ENCODE assay signal across 8 cellular contexts in genomic region chr2:15591373-15591691, GRCh38. TPM values are rescaled to one million over a fixed set of nuclear protein-coding genes. Genes with fewer than 3 reads are reported as not detected.
DNase-seq lines count a peak whose midpoint lies in the region; ATAC-seq and TF ChIP-seq lines count a peak whose summit lies in the region.

No MANE protein-coding gene starts in this region.

- peak overlapping the region; percentile 74 for H2BK5ac ChIP-seq in IMR-90 (ENCODE audit: low read depth, low read length, poor library complexity, severe bottlenecking)

- peak overlapping the region; percentile 93 for H3K27ac ChIP-seq in IMR-90 (ENCODE audit: insufficient read depth, low read length)
- H3K27ac ChIP-seq in muscle layer of colon (ENCODE audit: low read depth, low read length): peak overlapping the region; percentile 79

- H3K9ac ChIP-seq in IMR-90 (ENCODE audit: low read depth, low read length) (peak overlapping the region; percentile 98), muscle layer of colon (ENCODE audit: low read length) (peak overlapping the region; percentile 60)

- TF ChIP-seq POLR2A in IMR-90 (IDR thresholded peaks at IDR 0.05; ENCODE audit: low read depth, low read length): no peak

- peak overlapping the region; percentile 30; the same call in 1 of the 2 replicates for H2BK20ac ChIP-seq in IMR-90 (ENCODE audit: low read depth, low read length)

- peak overlapping the region; percentile 89 for H4K91ac ChIP-seq in IMR-90 (ENCODE audit: insufficient read depth, low read depth, low read length)

- H3K9me3 ChIP-seq in IMR-90 (ENCODE audit: control insufficient read depth, insufficient read depth, low read length): no peaks in the 10 kb centered on the region
- no peaks in the 10 kb centered on the region for H3K9me3 ChIP-seq in muscle layer of colon (ENCODE audit: low read length)

- peak overlapping the region; percentile 90 for H3K4me3 ChIP-seq in AG04449 (ENCODE audit: low read depth, low read length)
- H3K4me3 ChIP-seq in IMR-90 (ENCODE audit: insufficient read depth, low read depth, low read length): peak overlapping the region; percentile 90
- H3K4me3 ChIP-seq in muscle layer of colon (ENCODE audit: low read depth in 1 of 2, low read length in 2 of 2): peak overlapping the region; percentile 53 to 66

- peak overlapping the region; percentile 75 for H2BK120ac ChIP-seq in IMR-90 (ENCODE audit: low read depth, low read length)

- H3K27me3 ChIP-seq in IMR-90 (ENCODE audit: control insufficient read depth, insufficient read depth, low read length) (no peaks in the 10 kb centered on the region), muscle layer of colon (ENCODE audit: control insufficient read depth in 1 of 2, insufficient read depth in 2 of 2, low read length in 2 of 2) (no peaks in the 10 kb centered on the region)

- no CpG with 5 or more reads among the region's 7 CpGs for WGBS in IMR-90 (ENCODE audit: extremely low coverage in 2 of 2, insufficient read length in 1 of 2), 2 experiments

- peak overlapping the region; percentile 76 for H3K18ac ChIP-seq in IMR-90 (ENCODE audit: low read depth, low read length)

- H3K9me1 ChIP-seq in IMR-90 (ENCODE audit: insufficient read depth, low read length): peaks cover 5% of the 10 kb centered on the region; the same call in 1 of the 2 replicates

- peak overlapping the region; percentile 98 to 100 for H4K8ac ChIP-seq in IMR-90 (ENCODE audit: low read depth in 2 of 2, low read length in 2 of 2)

- in situ Hi-C loops in IMR-90 (cut with MboI; ENCODE audit: low sequenced_read_pairs): loop anchor here (25.0 kb wide), 2 partner anchors 554 to 1079 kb away; no protein-coding TSS in a partner anchor

- H2AK9ac ChIP-seq in IMR-90 (replicated peaks; ENCODE audit: low read depth, low read length, poor library complexity): peak overlapping the region; percentile 89

- peak overlapping the region; percentile 92 for H3K27ac Mint-ChIP-seq in central memory CD8-positive, alpha-beta T cell (ENCODE audit: low read depth)

- no peaks in the 10 kb centered on the region for H3K27me3 Mint-ChIP-seq in central memory CD8-positive, alpha-beta T cell

- H3K4ac ChIP-seq in IMR-90 (ENCODE audit: low read depth, low read length): peak overlapping the region; percentile 90

- H3K4me3 Mint-ChIP-seq in central memory CD8-positive, alpha-beta T cell: peak overlapping the region; percentile 96

- peak overlapping the region; percentile 97; the same call in 1 of the 2 replicates for H3K23ac ChIP-seq in IMR-90 (ENCODE audit: low read depth, low read length)

- peak overlapping the region; percentile 98 for H3K14ac ChIP-seq in IMR-90 (replicated peaks; ENCODE audit: low read depth, low read length)

- H4K20me1 ChIP-seq in IMR-90 (ENCODE audit: insufficient read depth, low read length): peaks cover 15% of the 10 kb centered on the region; the same call in 1 of the 2 replicates

- BruUV-seq in IMR-90 (replicated peaks; lab: Mats Ljungman, UMichigan): no TSS peak

- no peaks in the 10 kb centered on the region for H3K4me1 ChIP-seq in IMR-90 (ENCODE audit: control insufficient read depth, insufficient read depth, low read length)
- peaks cover 16% of the 10 kb centered on the region for H3K4me1 ChIP-seq in muscle layer of colon (ENCODE audit: insufficient read depth, low read length)

- H4K5ac ChIP-seq in IMR-90 (ENCODE audit: low read depth, low read length): peak overlapping the region; percentile 98

- dilution Hi-C loops in IMR-90 (cut with HindIII; ENCODE audit: low sequenced_read_pairs, unreplicated experiment): no loop called here

- POLR2A ChIA-PET in AG04449 (lab: Yijun Ruan, JAX) (no interaction called here), IMR-90 (lab: Charles Lee; ENCODE audit: unreplicated experiment) (no interaction called here)

- H3K36me3 ChIP-seq in IMR-90 (ENCODE audit: control insufficient read depth, insufficient read depth, low read length): peaks cover 6% of the 10 kb centered on the region
- peaks cover 10% of the 10 kb centered on the region for H3K36me3 ChIP-seq in muscle layer of colon (ENCODE audit: insufficient read depth, low read length)

- H3K79me1 ChIP-seq in IMR-90 (ENCODE audit: low read depth in 1 of 2, low read length in 2 of 2): peaks cover 13 to 28% of the 10 kb centered on the region in 2 experiments

- TF ChIP-seq RAD21 in IMR-90 (IDR thresholded peaks at IDR 0.05; ENCODE audit: low read length): no peak

- peak overlapping the region; percentile 85 for H3K56ac ChIP-seq in IMR-90 (ENCODE audit: extremely low read depth, insufficient read depth, low read length)

- H3K4me2 ChIP-seq in IMR-90 (ENCODE audit: low read depth, low read length): peak overlapping the region; percentile 98

- H2AFZ ChIP-seq in IMR-90 (replicated peaks; ENCODE audit: low read length, poor library complexity): peak overlapping the region; percentile 100

- H2AK5ac ChIP-seq in IMR-90 (ENCODE audit: low read depth, low read length): peak overlapping the region; percentile 77

- peak overlapping the region; percentile 69; the same call in 1 of the 3 replicates for H2BK15ac ChIP-seq in IMR-90 (ENCODE audit: low read depth, low read length)

- TF ChIP-seq CTCF in AG04449 (IDR thresholded peaks at IDR 0.05; ENCODE audit: insufficient read depth, low read length, missing control alignments) (no peak), IMR-90 (conservative IDR thresholded peaks at IDR 0.05; ENCODE audit: low read depth, low read length) (no peak)

- peaks cover 25% of the 10 kb centered on the region for H3K36me3 Mint-ChIP-seq in central memory CD8-positive, alpha-beta T cell (ENCODE audit: insufficient read depth)

- peaks cover 25% of the 10 kb centered on the region for H3K4me1 Mint-ChIP-seq in central memory CD8-positive, alpha-beta T cell

- no peaks in the 10 kb centered on the region for H3K9me3 Mint-ChIP-seq in central memory CD8-positive, alpha-beta T cell

- intact Hi-C loops in IMR-90 (cut with micrococcal nuclease): no loop called here

- CTCF ChIA-PET in AG04449 (lab: Yijun Ruan, JAX): interaction anchor here (1.1 to 9.7 kb wide), 2 partner anchors 10 to 16 kb away, joined by 3 to 129 read pairs; no protein-coding TSS in a partner anchor
- CTCF ChIA-PET in IMR-90 (lab: Yijun Ruan, JAX): interaction anchor here (0.6 to 0.7 kb wide), 2 partner anchors 14 to 26 kb away, joined by 3 to 4 read pairs; no protein-coding TSS in a partner anchor

- DNase-seq in AG04449 (ENCODE audit: low read depth, low spot score) (no peak), IMR-90 (no peak), pons (ENCODE audit: low spot score) (no peak), cerebellar cortex (ENCODE audit: low spot score) (no peak)
- DNase-seq in central memory CD8-positive, alpha-beta T cell (ENCODE audit: low spot score in 2 of 2): no peak

- no peak for ATAC-seq in IMR-90 (ENCODE audit: low read depth)
- ATAC-seq in central memory CD8-positive, alpha-beta T cell (replicated peaks; ENCODE audit: extremely low read depth, poor library complexity, severe bottlenecking): peak; percentile 38
- no peak for ATAC-seq in HG03108 (IDR thresholded peaks at IDR 0.05; ENCODE audit: unreplicated experiment)
- ATAC-seq in GM19397 (IDR thresholded peaks at IDR 0.05; ENCODE audit: unreplicated experiment): no peak

TF ChIP-seq in IMR-90, 13 proteins besides CTCF, POLR2A, EP300 and RAD21:
- TF ChIP-seq FOS (IDR thresholded peaks at IDR 0.05; ENCODE audit: low read depth, low read length) (no peak), NFE2L2 (IDR thresholded peaks at IDR 0.05; ENCODE audit: low read depth, low read length) (no peak), RFX5 (IDR thresholded peaks at IDR 0.05; ENCODE audit: low read depth, low read length) (no peak), MAFK (IDR thresholded peaks at IDR 0.05; ENCODE audit: low read depth, low read length) (no peak), SMC3 (IDR thresholded peaks at IDR 0.05; ENCODE audit: low read depth, low read length) (no peak), CEBPB (IDR thresholded peaks at IDR 0.05; ENCODE audit: low read depth, low read length) (no peak), USF2 (IDR thresholded peaks at IDR 0.05; ENCODE audit: low read depth, low read length) (no peak), BHLHE40 (IDR thresholded peaks at IDR 0.05; ENCODE audit: low read depth, low read length) (no peak), ELK1 (IDR thresholded peaks at IDR 0.05; ENCODE audit: borderline replicate concordance, low read depth, low read length) (no peak), MXI1 (IDR thresholded peaks at IDR 0.05; ENCODE audit: borderline replicate concordance, low read depth, low read length) (no peak), RCOR1 (IDR thresholded peaks at IDR 0.05; ENCODE audit: insufficient replicate concordance, low read length) (no peak), CHD1 (IDR thresholded peaks at IDR 0.05; ENCODE audit: low read depth, low read length) (no peak), MAZ (IDR thresholded peaks at IDR 0.05; ENCODE audit: borderline replicate concordance, low read depth, low read length) (no peak)
TF ChIP-seq in IMR-90: peak in this region for 0.

RNA-seq across cellular contexts. Expression of gene DDX1, which starts 0.3 kb away (rescaled TPM):
- total RNA-seq in IMR-90 (2012; rRNA removed): 74.9 and 108 TPM in 2 replicates
- 62.9 and 73.6 TPM in 2 replicates for polyA plus RNA-seq in IMR-90 (2012; rRNA removed)
- polyA plus RNA-seq in IMR-90 (2012; cell fraction: cytosol; rRNA removed): 8.7 and 17.2 TPM in 2 replicates
- polyA plus RNA-seq in IMR-90 (2012; cell fraction: nucleus; rRNA removed; ENCODE audit: low replicate concordance): 3.9 and 38.1 TPM in 2 replicates

RNA-seq across cellular contexts. Expression of gene NBAS, which starts 30.2 kb away (rescaled TPM):
- 88.9 and 105 TPM in 2 replicates for total RNA-seq in IMR-90 (2012; rRNA removed)
- polyA plus RNA-seq in IMR-90 (2012; rRNA removed): 20.4 and 22.3 TPM in 2 replicates
- polyA plus RNA-seq in IMR-90 (2012; cell fraction: cytosol; rRNA removed): 12.9 and 22.1 TPM in 2 replicates
- polyA plus RNA-seq in IMR-90 (2012; cell fraction: nucleus; rRNA removed; ENCODE audit: low replicate concordance): 19.6 and 27.3 TPM in 2 replicates
